11 cellular contexts compared by ENCODE assay signal in genomic region chr6:56891754-56892153, GRCh38.
DNase-seq lines count a peak whose midpoint lies in the region; ATAC-seq and TF ChIP-seq lines count a peak whose summit lies in the region.
"Had no signal": no experiment of that assay in that cellular context is flagged by ENCODE, and none has a peak within 500 bp of the region (broad histone marks: within the 10 kb centered on the region; RNA-seq: fewer than 3 reads in every experiment).

No MANE protein-coding gene starts in this region.

- TF ChIP-seq CTCF in AG09309 (IDR thresholded peaks at IDR 0.05; ENCODE audit: control insufficient read depth, insufficient read depth, low read depth, low read length, missing control alignments): peak; percentile 30
- TF ChIP-seq CTCF in GM12875 (IDR thresholded peaks at IDR 0.05; ENCODE audit: borderline replicate concordance, insufficient read depth, low read depth, low read length): 0 out of 2 replicates have a peak, but pooled peaks have one; percentile 1
- no peak for TF ChIP-seq CTCF in fibroblast of lung (conservative IDR thresholded peaks at IDR 0.05 in 1 of 2, IDR thresholded peaks at IDR 0.05 in 1 of 2; ENCODE audit: low read depth in 1 of 2, low read length in 2 of 2)
- TF ChIP-seq CTCF in body of pancreas (IDR thresholded peaks at IDR 0.05): no peak
- TF ChIP-seq CTCF in vagina (IDR thresholded peaks at IDR 0.05): no peak

- DNase-seq in AG09309 (ENCODE audit: low read depth): no peak
- DNase-seq in NCI-H69 (lab: John Stamatoyannopoulos, UW): peak; percentile 33
- no peak for DNase-seq in fibroblast of lung (ENCODE audit: low read depth in 2 of 2)
- no peak for DNase-seq in body of pancreas
- no peak for DNase-seq in vagina (ENCODE audit: extremely low spot score in 2 of 2)
- no peak for DNase-seq in stimulated activated CD4-positive, alpha-beta T cell treated with anti-CD3 and anti-CD28 coated beads, Interleukin-4, amount 100 ng/mL, for 24 hours
- DNase-seq: activated T-cell treated with anti-CD3 and anti-CD28 coated beads for 4 hours, hippocampal formation, stomach had no signal

- no peaks in the 10 kb centered on the region for H4K20me1 ChIP-seq in fibroblast of lung (ENCODE audit: control insufficient read depth, extremely low read depth, insufficient read depth, low read length)

- no peak overlapping the region for H3K4me3 ChIP-seq in AG09309 (ENCODE audit: control insufficient read depth, low read depth, low read length)
- H3K4me3 ChIP-seq in GM12875 (ENCODE audit: low read depth, low read length): no peak overlapping the region
- no peak overlapping the region for H3K4me3 ChIP-seq in fibroblast of lung (replicated peaks in 1 of 4; ENCODE audit: control extremely low read depth in 1 of 4, insufficient read depth in 1 of 4, low read depth in 3 of 4, low read length in 4 of 4)
- no peak overlapping the region for H3K4me3 ChIP-seq in body of pancreas
- H3K4me3 ChIP-seq in vagina: no peak overlapping the region
- H3K4me3 ChIP-seq: stomach had no signal

- WGBS in body of pancreas, 2 donors: 92 to 96% methylated on average over 2 of the region's 2 CpGs

- H3K9ac ChIP-seq in fibroblast of lung (ENCODE audit: insufficient read depth, low read length): no peak overlapping the region

- no peak overlapping the region for H3K4me2 ChIP-seq in fibroblast of lung (ENCODE audit: extremely low read depth, insufficient read depth, low read length)

- TF ChIP-seq POLR2A in body of pancreas (IDR thresholded peaks at IDR 0.05) (no peak), vagina (IDR thresholded peaks at IDR 0.05) (no peak)

- H3K27ac ChIP-seq in fibroblast of lung (ENCODE audit: insufficient read depth, low read length) (peak overlapping the region; percentile 97), body of pancreas (no peak overlapping the region), vagina (no peak overlapping the region)

- intact Hi-C loops in body of pancreas (cut with DNase I) (no loop called here), vagina (cut with DNase I) (no loop called here)

- H2AFZ ChIP-seq in fibroblast of lung (ENCODE audit: low read length): no peak overlapping the region

- H3K4me1 ChIP-seq in fibroblast of lung (ENCODE audit: control insufficient read depth, extremely low read depth, insufficient read depth, low read length) (peaks cover 20% of the 10 kb centered on the region), body of pancreas (no peaks in the 10 kb centered on the region), vagina (peaks cover 11% of the 10 kb centered on the region)

- H3K27me3 ChIP-seq in fibroblast of lung (ENCODE audit: control insufficient read depth, insufficient read depth, low read length) (no peaks in the 10 kb centered on the region), body of pancreas (no peaks in the 10 kb centered on the region), vagina (no peaks in the 10 kb centered on the region)
- H3K27me3 ChIP-seq: stomach had no signal

- H3K79me2 ChIP-seq in fibroblast of lung (ENCODE audit: control insufficient read depth, insufficient read depth, low read length): peaks cover 2% of the 10 kb centered on the region

- H3K36me3 ChIP-seq in fibroblast of lung (ENCODE audit: control insufficient read depth, insufficient read depth, low read length) (no peaks in the 10 kb centered on the region), body of pancreas (replicated peaks in 1 of 2; ENCODE audit: insufficient read depth in 1 of 2, low read depth in 2 of 2) (no peaks in the 10 kb centered on the region), vagina (no peaks in the 10 kb centered on the region)
- H3K36me3 ChIP-seq: stomach had no signal

- ATAC-seq in body of pancreas (no peak), HG02870 (IDR thresholded peaks at IDR 0.05; ENCODE audit: unreplicated experiment) (no peak)

- no peaks in the 10 kb centered on the region for H3K9me3 ChIP-seq in fibroblast of lung (ENCODE audit: control insufficient read depth, insufficient read depth, low read depth, low read length)
- H3K9me3 ChIP-seq in body of pancreas: no peaks in the 10 kb centered on the region
- no peaks in the 10 kb centered on the region for H3K9me3 ChIP-seq in vagina
- H3K9me3 ChIP-seq: stomach had no signal

Comparison
In these comparisons a context has a peak if more than half of its experiments do, and no peak if none do; other contexts are left out.
1. CTCF ChIP-seq: peak in AG09309 (single experiment) and GM12875 (single experiment); none in fibroblast of lung (0 of 2), body of pancreas (0 of 7) and vagina (0 of 3).